In genomic region chr18:29078272-29078671, GRCh38 we compare ENCODE assay signal across 14 cellular contexts.
"Had no signal": no experiment of that assay in that cellular context is flagged by ENCODE, and none has a peak within 500 bp of the region (broad histone marks: within the 10 kb centered on the region; RNA-seq: fewer than 3 reads in every experiment).

No MANE protein-coding gene starts in this region.

- H3K27me3 Mint-ChIP-seq: stimulated activated naive CD8-positive, alpha-beta T cell treated with anti-CD3 and anti-CD28 coated beads, Interleukin-15, amount 100 ng/mL, for 72 hours had no signal

- H3K4me3 Mint-ChIP-seq: activated CD8-positive, alpha-beta T cell treated with anti-CD3 and anti-CD28 coated beads, Interleukin-2, amount 10 ng/mL, durations not matched to agents 7 days and 5 days; activated naive CD4-positive, alpha-beta T cell treated with anti-CD3 and anti-CD28 coated beads for 36 hours; neural progenitor cell; stimulated activated naive CD8-positive, alpha-beta T cell treated with anti-CD3 and anti-CD28 coated beads, Interleukin-15, amount 100 ng/mL, for 72 hours had no signal

- H3K36me3 Mint-ChIP-seq: neural progenitor cell had no signal

- H3K9me3 Mint-ChIP-seq: neural progenitor cell had no signal

- ATAC-seq: activated CD8-positive, alpha-beta T cell treated with anti-CD3 and anti-CD28 coated beads, Interleukin-2, amount 10 ng/mL, durations not matched to agents 7 days and 5 days; stimulated activated naive CD8-positive, alpha-beta T cell treated with anti-CD3 and anti-CD28 coated beads, Interleukin-15, amount 100 ng/mL, for 72 hours had no signal

- H3K4me3 ChIP-seq: colonic mucosa, heart right ventricle, neural progenitor cell, thoracic aorta had no signal

- H3K4me1 ChIP-seq: colonic mucosa, parathyroid adenoma had no signal

- H3K9me3 ChIP-seq: colonic mucosa, heart right ventricle, thoracic aorta had no signal

- H3K4me1 Mint-ChIP-seq: stimulated activated naive CD8-positive, alpha-beta T cell treated with anti-CD3 and anti-CD28 coated beads, Interleukin-15, amount 100 ng/mL, for 72 hours had no signal

- H3K9ac ChIP-seq: neural progenitor cell, parathyroid adenoma had no signal

- DNase-seq: activated CD4-positive, alpha-beta T cell treated with anti-CD3 and anti-CD28 coated beads for 4 hours; activated CD8-positive, alpha-beta T cell treated with anti-CD3 and anti-CD28 coated beads, Interleukin-2, amount 10 ng/mL, durations not matched to agents 7 days and 5 days; activated naive CD4-positive, alpha-beta T cell treated with anti-CD3 and anti-CD28 coated beads for 36 hours; caudate nucleus; colonic mucosa; effector CD8-positive, alpha-beta T cell; stimulated activated CD4-positive, alpha-beta T cell treated with anti-CD3 and anti-CD28 coated beads, Interleukin-4, amount 100 ng/mL, for 1 hour; stimulated activated naive CD8-positive, alpha-beta T cell treated with anti-CD3 and anti-CD28 coated beads, Interleukin-15, amount 100 ng/mL, for 72 hours; T1000 had no signal

- H3K4me2 ChIP-seq: neural progenitor cell had no signal

- H3K79me2 ChIP-seq: parathyroid adenoma had no signal

- H3K27me3 ChIP-seq: colonic mucosa, heart right ventricle, neural progenitor cell had no signal

- H3K27ac Mint-ChIP-seq: activated CD8-positive, alpha-beta T cell treated with anti-CD3 and anti-CD28 coated beads, Interleukin-2, amount 10 ng/mL, durations not matched to agents 7 days and 5 days; activated naive CD4-positive, alpha-beta T cell treated with anti-CD3 and anti-CD28 coated beads for 36 hours; neural progenitor cell; stimulated activated naive CD8-positive, alpha-beta T cell treated with anti-CD3 and anti-CD28 coated beads, Interleukin-15, amount 100 ng/mL, for 72 hours had no signal

- H2AFZ ChIP-seq: neural progenitor cell, parathyroid adenoma had no signal

- H3K27ac ChIP-seq: colonic mucosa, heart right ventricle, neural progenitor cell, parathyroid adenoma, thoracic aorta, VCaP had no signal

- H3K36me3 ChIP-seq: colonic mucosa, heart right ventricle, neural progenitor cell, thoracic aorta had no signal
